1 cellular context compared by ENCODE assay signal in genomic region chr19:58154679-58155648, GRCh38.
TF ChIP-seq lines count a peak whose summit lies in the region.

No MANE protein-coding gene starts in this region.

TF ChIP-seq in SK-N-SH, 30 proteins besides CTCF, POLR2A, EP300 and RAD21 (continued from another document):
- TF ChIP-seq PBX3 (IDR thresholded peaks at IDR 0.05) (no peak), EZH2phosphoT487 (IDR thresholded peaks at IDR 0.05; ENCODE audit: borderline replicate concordance, low read depth) (no peak), GABPA (IDR thresholded peaks at IDR 0.05; ENCODE audit: low read depth) (peak; percentile 84), FOXM1 (IDR thresholded peaks at IDR 0.05; ENCODE audit: low read depth) (no peak), TEAD4 (IDR thresholded peaks at IDR 0.05; ENCODE audit: borderline replicate concordance, insufficient read depth) (0 out of 2 replicates have a peak, but pooled peaks have one; percentile 24), SMC3 (IDR thresholded peaks at IDR 0.05; ENCODE audit: low read depth, low read length) (peak; percentile 78), RXRA (IDR thresholded peaks at IDR 0.05; ENCODE audit: borderline replicate concordance, low read depth) (no peak), USF2 (IDR thresholded peaks at IDR 0.05; ENCODE audit: borderline replicate concordance, low read depth, low read length) (no peak), NRF1 (IDR thresholded peaks at IDR 0.05; ENCODE audit: low read depth, low read length) (peak; percentile 99), YY1 (IDR thresholded peaks at IDR 0.05; ENCODE audit: low read depth) (peak; percentile 64), ZBTB33 (IDR thresholded peaks at IDR 0.05; ENCODE audit: borderline replicate concordance, low read depth) (no peak), REST (IDR thresholded peaks at IDR 0.05; ENCODE audit: low read depth, low read length) (no peak), TAF1 (IDR thresholded peaks at IDR 0.05; ENCODE audit: borderline replicate concordance, low read depth, low read length) (peak; percentile 59; the same call in 1 of the 2 replicates), GATA2 (CRISPR knock-in tag; IDR thresholded peaks at IDR 0.05) (no peak)
